ENCODE assay signal across 10 cellular contexts in genomic region chrX:64093761-64094160, GRCh38.
A peak's percentile ranks its signal among the peaks of the same experiment; 100 is the strongest.
DNase-seq lines count a peak whose midpoint lies in the region; ATAC-seq, FAIRE-seq and TF ChIP-seq lines count a peak whose summit lies in the region.
"Had no signal": no experiment of that assay in that cellular context is flagged by ENCODE, and none has a peak within 500 bp of the region (broad histone marks: within the 10 kb centered on the region; RNA-seq: fewer than 3 reads in every experiment).

No MANE protein-coding gene starts in this region.

- intact Hi-C loops in posterior cingulate gyrus (cut with DNase I) = no loop called here

- ATAC-seq in activated naive CD4-positive, alpha-beta T cell treated with anti-CD3 and anti-CD28 coated beads, Interleukin-2, amount 50 U/mL, for 72 hours = no peak
- ATAC-seq in HG03159 (IDR thresholded peaks at IDR 0.05; ENCODE audit: unreplicated experiment) = no peak
- ATAC-seq: right cardiac atrium had no signal

- H3K36me3 ChIP-seq in bronchial epithelial cell (ENCODE audit: control insufficient read depth, insufficient read depth, low read length) = no peaks in the 10 kb centered on the region
- H3K36me3 ChIP-seq: vagina had no signal

- DNase-seq in D721Med (ENCODE audit: insufficient read length, low spot score) (no peak), HT-29 (ENCODE audit: low spot score) (peak; percentile 57), bronchial epithelial cell (ENCODE audit: low read depth) (peak; percentile 21), middle frontal gyrus (ENCODE audit: extremely low spot score, low spot score) (peak; percentile 3), posterior cingulate gyrus (no peak)
- DNase-seq in activated naive CD4-positive, alpha-beta T cell treated with anti-CD3 and anti-CD28 coated beads, Interleukin-2, amount 50 U/mL, for 72 hours (ENCODE audit: low spot score in 2 of 2) = no peak
- DNase-seq in activated T-cell treated with anti-CD3 and anti-CD28 coated beads, Interleukin-2, amount 50 U/mL, for 48 hours = no peak
- DNase-seq: right cardiac atrium had no signal

- H3K27ac Mint-ChIP-seq in activated naive CD4-positive, alpha-beta T cell treated with anti-CD3 and anti-CD28 coated beads, Interleukin-2, amount 50 U/mL, for 72 hours = no peak overlapping the region

- FAIRE-seq in D721Med (lab: Jason Lieb, UNC) (no peak), bronchial epithelial cell (lab: Jason Lieb, UNC) (no peak)

- H3K9me3 Mint-ChIP-seq in activated naive CD4-positive, alpha-beta T cell treated with anti-CD3 and anti-CD28 coated beads, Interleukin-2, amount 50 U/mL, for 72 hours = no peaks in the 10 kb centered on the region

- no peaks in the 10 kb centered on the region for H3K27me3 ChIP-seq in bronchial epithelial cell (ENCODE audit: control insufficient read depth, insufficient read depth, low read length)
- H3K27me3 ChIP-seq: vagina had no signal

- H3K36me3 Mint-ChIP-seq in activated naive CD4-positive, alpha-beta T cell treated with anti-CD3 and anti-CD28 coated beads, Interleukin-2, amount 50 U/mL, for 72 hours = no peaks in the 10 kb centered on the region

- TF ChIP-seq CTCF in D721Med (IDR thresholded peaks at IDR 0.05; ENCODE audit: insufficient read depth, missing control alignments) = peak; percentile 39
- peak; percentile 25 for TF ChIP-seq CTCF in bronchial epithelial cell (IDR thresholded peaks at IDR 0.05; ENCODE audit: insufficient read depth, low read length, severe bottlenecking)

- H3K4me3 ChIP-seq in bronchial epithelial cell (ENCODE audit: low read depth, low read length) = no peak overlapping the region
- H3K4me3 ChIP-seq: vagina had no signal

Comparison
In these comparisons a context has a peak if more than half of its experiments do, and no peak if none do; other contexts are left out.
1. DNase-seq: peak in HT-29 (single experiment), bronchial epithelial cell (single experiment) and middle frontal gyrus (single experiment); none in D721Med (single experiment), activated naive CD4-positive, alpha-beta T cell treated with anti-CD3 and anti-CD28 coated beads, Interleukin-2, amount 50 U/mL, for 72 hours (0 of 2), activated T-cell treated with anti-CD3 and anti-CD28 coated beads, Interleukin-2, amount 50 U/mL, for 48 hours (0 of 2) and posterior cingulate gyrus (0 of 10).